In the genomic region with DNA sequence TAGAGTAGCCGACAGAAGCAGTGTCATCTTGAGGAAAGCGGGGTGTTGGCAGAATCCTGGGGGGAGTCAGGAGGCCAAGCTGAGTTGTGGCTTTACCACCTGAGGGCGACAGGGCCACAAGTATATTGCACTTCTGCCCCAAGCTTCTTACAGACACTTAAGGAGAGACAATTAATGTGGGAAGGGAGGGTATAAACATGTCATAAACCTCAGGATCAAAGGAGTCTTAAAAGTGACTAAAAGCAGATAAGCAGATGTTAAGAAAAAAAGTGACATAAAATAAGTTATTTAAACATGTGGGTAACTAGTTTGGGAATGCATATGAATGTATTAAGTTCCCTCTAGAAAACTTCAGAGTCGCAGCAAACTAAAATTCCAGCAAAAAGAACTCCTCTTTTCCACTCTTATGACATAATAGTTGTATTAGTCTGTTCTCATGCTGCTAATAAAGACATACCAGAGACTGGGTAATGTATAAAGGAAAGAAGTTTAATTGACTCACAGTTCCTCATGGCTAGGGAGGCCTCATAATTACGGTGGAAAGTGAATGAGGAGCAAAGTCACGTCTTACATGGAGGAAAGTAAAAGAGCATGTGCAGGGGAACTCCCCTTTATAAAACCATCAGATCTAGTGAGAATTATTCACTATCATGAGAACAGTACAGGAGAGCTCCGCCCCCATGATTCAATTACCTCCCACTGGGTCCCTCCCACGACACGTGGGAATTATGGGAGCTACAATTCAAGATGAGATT, we compare ENCODE assay signal across 14 cellular contexts.
A peak's percentile ranks its signal among the peaks of the same experiment; 100 is the strongest.
DNase-seq lines count a peak whose midpoint lies in the region; ATAC-seq and TF ChIP-seq lines count a peak whose summit lies in the region.
"Had no signal": no experiment of that assay in that cellular context is flagged by ENCODE, and none has a peak within 500 bp of the region (broad histone marks: within the 10 kb centered on the region; RNA-seq: fewer than 3 reads in every experiment).

No MANE protein-coding gene starts in this region.

- H3K36me3 Mint-ChIP-seq in activated CD8-positive, alpha-beta T cell treated with anti-CD3 and anti-CD28 coated beads for 36 hours (ENCODE audit: low read depth) = peaks cover 45% of the 10 kb centered on the region
- peaks cover 68% of the 10 kb centered on the region for H3K36me3 Mint-ChIP-seq in activated CD8-positive, alpha-beta T cell treated with anti-CD3 and anti-CD28 coated beads, Interleukin-2, amount 10 ng/mL, durations not matched to agents 7 days and 5 days (ENCODE audit: low read depth)
- H3K36me3 Mint-ChIP-seq in T-helper 17 cell (ENCODE audit: low read depth) = peaks cover 13% of the 10 kb centered on the region
- peaks cover 51% of the 10 kb centered on the region for H3K36me3 Mint-ChIP-seq in stimulated activated memory B cell treated with anti-CD40 and anti-IgM and Interleukin-4, amounts not matched to agents 10 μg/mL and 1 μg/mL and 100 μg/mL, for 72 hours

- H4K20me1 ChIP-seq in fibroblast of lung (ENCODE audit: control insufficient read depth, extremely low read depth, insufficient read depth, low read length) = no peaks in the 10 kb centered on the region

- peak; percentile 30 for DNase-seq in activated CD8-positive, alpha-beta T cell treated with anti-CD3 and anti-CD28 coated beads for 36 hours
- DNase-seq in activated CD8-positive, alpha-beta T cell treated with anti-CD3 and anti-CD28 coated beads, Interleukin-2, amount 10 ng/mL, durations not matched to agents 7 days and 5 days = no peak
- DNase-seq in T-helper 17 cell (no peak), fibroblast of lung (ENCODE audit: low read depth in 2 of 2) (no peak), cerebellum (ENCODE audit: low spot score) (no peak), T-helper 9 cell (no peak)
- DNase-seq: DMS79 treated with DMSO at 0.1 percent for 48 hours; NCI-H2171 treated with DMSO at 0.1 percent for 48 hours; nephron progenitor cell; stimulated activated naive CD4-positive, alpha-beta T cell treated with Interleukin-2 at 50 U/mL for 16 hours had no signal

- H3K36me3 ChIP-seq in fibroblast of lung (ENCODE audit: control insufficient read depth, insufficient read depth, low read length) = peaks cover 20% of the 10 kb centered on the region

- H3K4me3 Mint-ChIP-seq in activated CD8-positive, alpha-beta T cell treated with anti-CD3 and anti-CD28 coated beads for 36 hours = no peak overlapping the region
- no peak overlapping the region for H3K4me3 Mint-ChIP-seq in activated CD8-positive, alpha-beta T cell treated with anti-CD3 and anti-CD28 coated beads, Interleukin-2, amount 10 ng/mL, durations not matched to agents 7 days and 5 days
- H3K4me3 Mint-ChIP-seq in T-helper 17 cell = no peak overlapping the region
- H3K4me3 Mint-ChIP-seq in stimulated activated memory B cell treated with anti-CD40 and anti-IgM and Interleukin-4, amounts not matched to agents 10 μg/mL and 1 μg/mL and 100 μg/mL, for 72 hours = no peak overlapping the region
- H3K4me3 Mint-ChIP-seq: nephron progenitor cell; T-helper 2 cell treated with Interferon-gamma antibody and Interleukin-4, amounts not matched to agents 5 μg/mL and 100 μg/mL, for 36 hours had no signal

- H3K9me3 ChIP-seq in T-helper 17 cell (ENCODE audit: control insufficient read depth, low read length, poor library complexity, severe bottlenecking) (no peaks in the 10 kb centered on the region), fibroblast of lung (ENCODE audit: control insufficient read depth, insufficient read depth, low read depth, low read length) (no peaks in the 10 kb centered on the region)
- H3K9me3 ChIP-seq: A549 had no signal

- H3K4me2 ChIP-seq in fibroblast of lung (ENCODE audit: extremely low read depth, insufficient read depth, low read length) = no peak overlapping the region
- H3K4me2 ChIP-seq: A549 had no signal

- CTCF ChIA-PET in activated CD8-positive, alpha-beta T cell treated with anti-CD3 and anti-CD28 coated beads for 36 hours (lab: Charles Lee) = interaction anchor here (1.0 to 3.7 kb wide), 6 partner anchors 8 to 418 kb away, joined by 3 to 22 read pairs (median 6); no protein-coding TSS in a partner anchor
- CTCF ChIA-PET in activated CD8-positive, alpha-beta T cell treated with anti-CD3 and anti-CD28 coated beads, Interleukin-2, amount 10 ng/mL, durations not matched to agents 7 days and 5 days (lab: Charles Lee) = interaction anchor here (1.1 to 4.0 kb wide), 4 partner anchors 8 to 417 kb away, joined by 3 to 22 read pairs (median 10); no protein-coding TSS in a partner anchor

- H3K27me3 Mint-ChIP-seq in activated CD8-positive, alpha-beta T cell treated with anti-CD3 and anti-CD28 coated beads for 36 hours = no peaks in the 10 kb centered on the region
- H3K27me3 Mint-ChIP-seq in activated CD8-positive, alpha-beta T cell treated with anti-CD3 and anti-CD28 coated beads, Interleukin-2, amount 10 ng/mL, durations not matched to agents 7 days and 5 days (ENCODE audit: low read depth) = no peaks in the 10 kb centered on the region
- no peaks in the 10 kb centered on the region for H3K27me3 Mint-ChIP-seq in T-helper 17 cell
- H3K27me3 Mint-ChIP-seq in stimulated activated memory B cell treated with anti-CD40 and anti-IgM and Interleukin-4, amounts not matched to agents 10 μg/mL and 1 μg/mL and 100 μg/mL, for 72 hours = no peaks in the 10 kb centered on the region

- H3K27me3 ChIP-seq in fibroblast of lung (ENCODE audit: control insufficient read depth, insufficient read depth, low read length) = no peaks in the 10 kb centered on the region

- no peak for TF ChIP-seq CTCF in activated CD8-positive, alpha-beta T cell treated with anti-CD3 and anti-CD28 coated beads for 36 hours (IDR thresholded peaks at IDR 0.05)
- TF ChIP-seq CTCF in fibroblast of lung (conservative IDR thresholded peaks at IDR 0.05 in 1 of 2, IDR thresholded peaks at IDR 0.05 in 1 of 2; ENCODE audit: low read depth in 1 of 2, low read length in 2 of 2) = no peak

- H3K79me2 ChIP-seq in fibroblast of lung (ENCODE audit: control insufficient read depth, insufficient read depth, low read length) = no peaks in the 10 kb centered on the region

- peaks cover 2% of the 10 kb centered on the region for H3K9me3 Mint-ChIP-seq in activated CD8-positive, alpha-beta T cell treated with anti-CD3 and anti-CD28 coated beads for 36 hours
- H3K9me3 Mint-ChIP-seq in activated CD8-positive, alpha-beta T cell treated with anti-CD3 and anti-CD28 coated beads, Interleukin-2, amount 10 ng/mL, durations not matched to agents 7 days and 5 days (ENCODE audit: insufficient read depth) = no peaks in the 10 kb centered on the region
- H3K9me3 Mint-ChIP-seq in stimulated activated memory B cell treated with anti-CD40 and anti-IgM and Interleukin-4, amounts not matched to agents 10 μg/mL and 1 μg/mL and 100 μg/mL, for 72 hours = no peaks in the 10 kb centered on the region
- H3K9me3 Mint-ChIP-seq: T-helper 2 cell treated with Interferon-gamma antibody and Interleukin-4, amounts not matched to agents 5 μg/mL and 100 μg/mL, for 36 hours had no signal

- no peaks in the 10 kb centered on the region for H3K4me1 ChIP-seq in fibroblast of lung (ENCODE audit: control insufficient read depth, extremely low read depth, insufficient read depth, low read length)

- peak overlapping the region; percentile 43 for H3K27ac ChIP-seq in fibroblast of lung (ENCODE audit: insufficient read depth, low read length)

- no peak for ATAC-seq in activated CD8-positive, alpha-beta T cell treated with anti-CD3 and anti-CD28 coated beads for 36 hours
- no peak for ATAC-seq in activated CD8-positive, alpha-beta T cell treated with anti-CD3 and anti-CD28 coated beads, Interleukin-2, amount 10 ng/mL, durations not matched to agents 7 days and 5 days
- no peak for ATAC-seq in T-helper 17 cell
- no peak for ATAC-seq in stimulated activated memory B cell treated with anti-CD40 and anti-IgM and Interleukin-4, amounts not matched to agents 10 μg/mL and 1 μg/mL and 100 μg/mL, for 72 hours
- no peak for ATAC-seq in GM18511 (IDR thresholded peaks at IDR 0.05; ENCODE audit: unreplicated experiment)

- no peak overlapping the region for H3K9ac ChIP-seq in fibroblast of lung (ENCODE audit: insufficient read depth, low read length)

- peaks cover 37% of the 10 kb centered on the region for H3K4me1 Mint-ChIP-seq in activated CD8-positive, alpha-beta T cell treated with anti-CD3 and anti-CD28 coated beads for 36 hours (ENCODE audit: low read depth)
- peaks cover 2% of the 10 kb centered on the region for H3K4me1 Mint-ChIP-seq in activated CD8-positive, alpha-beta T cell treated with anti-CD3 and anti-CD28 coated beads, Interleukin-2, amount 10 ng/mL, durations not matched to agents 7 days and 5 days (ENCODE audit: low read depth)
- H3K4me1 Mint-ChIP-seq in T-helper 17 cell = peaks cover 5% of the 10 kb centered on the region
- H3K4me1 Mint-ChIP-seq in stimulated activated memory B cell treated with anti-CD40 and anti-IgM and Interleukin-4, amounts not matched to agents 10 μg/mL and 1 μg/mL and 100 μg/mL, for 72 hours = no peaks in the 10 kb centered on the region

- H2AFZ ChIP-seq in fibroblast of lung (ENCODE audit: low read length) = no peak overlapping the region

- peak overlapping the region; percentile 77 for H3K27ac Mint-ChIP-seq in activated CD8-positive, alpha-beta T cell treated with anti-CD3 and anti-CD28 coated beads for 36 hours
- no peak overlapping the region for H3K27ac Mint-ChIP-seq in activated CD8-positive, alpha-beta T cell treated with anti-CD3 and anti-CD28 coated beads, Interleukin-2, amount 10 ng/mL, durations not matched to agents 7 days and 5 days
- peak overlapping the region; percentile 80 for H3K27ac Mint-ChIP-seq in T-helper 17 cell
- peak overlapping the region; percentile 61 for H3K27ac Mint-ChIP-seq in stimulated activated memory B cell treated with anti-CD40 and anti-IgM and Interleukin-4, amounts not matched to agents 10 μg/mL and 1 μg/mL and 100 μg/mL, for 72 hours
- H3K27ac Mint-ChIP-seq: nephron progenitor cell; T-helper 2 cell treated with Interferon-gamma antibody and Interleukin-4, amounts not matched to agents 5 μg/mL and 100 μg/mL, for 36 hours had no signal

- H3K4me3 ChIP-seq in fibroblast of lung (replicated peaks in 1 of 4; ENCODE audit: control extremely low read depth in 1 of 4, insufficient read depth in 1 of 4, low read depth in 3 of 4, low read length in 4 of 4) = no peak overlapping the region
- H3K4me3 ChIP-seq: A549 had no signal

- POLR2A ChIA-PET in activated CD8-positive, alpha-beta T cell treated with anti-CD3 and anti-CD28 coated beads for 36 hours (lab: Charles Lee) = no interaction called here
- POLR2A ChIA-PET in activated CD8-positive, alpha-beta T cell treated with anti-CD3 and anti-CD28 coated beads, Interleukin-2, amount 10 ng/mL, durations not matched to agents 7 days and 5 days (lab: Charles Lee) = no interaction called here

- intact Hi-C loops in activated CD8-positive, alpha-beta T cell treated with anti-CD3 and anti-CD28 coated beads for 36 hours (cut with micrococcal nuclease) = loop anchor here (10.0 kb wide), 1 partner anchor 129 kb away; no protein-coding TSS in a partner anchor
